15 cellular contexts compared by ENCODE assay signal in the genomic region with DNA sequence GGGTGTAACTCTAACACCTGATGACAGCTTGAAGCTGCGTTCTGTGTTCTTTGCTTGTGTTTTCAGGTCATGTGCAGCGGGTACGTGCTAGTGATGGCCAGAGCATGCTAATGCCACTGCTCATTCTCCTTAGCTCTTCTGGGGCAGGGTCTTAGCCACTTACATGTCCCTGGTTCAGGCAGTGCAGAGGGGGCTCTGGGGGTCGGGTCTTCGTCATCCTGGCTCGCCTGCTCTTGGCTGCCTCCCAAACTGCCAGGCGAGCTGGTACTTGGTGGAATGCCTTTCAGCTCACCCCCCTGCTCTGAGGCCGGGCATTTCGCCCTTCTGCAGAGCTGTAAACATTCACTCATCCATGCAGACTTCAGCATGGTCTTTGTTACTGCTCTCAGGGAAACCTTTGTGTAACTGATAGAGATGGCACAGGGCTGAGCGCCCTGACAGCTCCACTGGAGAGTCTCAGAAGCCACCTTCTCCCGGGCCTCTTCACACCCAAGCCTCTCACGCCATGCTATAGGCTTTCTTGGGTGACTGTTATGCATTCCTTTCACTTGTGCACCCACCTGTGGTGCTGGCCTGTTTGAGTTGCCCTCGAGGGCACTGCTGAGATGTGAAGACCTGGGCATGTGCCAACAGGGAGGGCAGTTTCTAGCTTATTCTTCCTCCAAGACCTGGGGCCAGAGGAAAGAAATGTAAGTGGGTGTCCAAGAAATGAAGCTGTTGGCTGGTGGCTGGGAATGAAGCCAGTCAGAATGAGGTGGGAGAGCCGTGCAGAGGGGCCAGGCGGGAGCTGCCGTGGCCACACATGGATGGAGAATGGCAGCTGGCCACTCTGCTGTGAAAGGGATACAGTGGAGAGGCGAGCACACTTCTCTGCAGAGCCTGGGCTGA. TPM values are rescaled to one million over a fixed set of nuclear protein-coding genes. Genes with fewer than 3 reads are reported as not detected.
DNase-seq lines count a peak whose midpoint lies in the region; FAIRE-seq and TF ChIP-seq lines count a peak whose summit lies in the region.
"Had no signal": no experiment of that assay in that cellular context is flagged by ENCODE, and none has a peak within 500 bp of the region (broad histone marks: within the 10 kb centered on the region; RNA-seq: fewer than 3 reads in every experiment).

No MANE protein-coding gene starts in this region.

- WGBS in small intestine, 3 donors, result 58 to 67% (median 63%) methylated on average over 17 of the region's 17 CpGs

- TF ChIP-seq CTCF in A673 (conservative IDR thresholded peaks at IDR 0.05; ENCODE audit: low read depth, low read length), result no peak

- FAIRE-seq in small intestine (lab: Jason Lieb, UNC), result no peak

- DNase-seq in NCI-H1105 treated with DMSO at 0.1 percent for 48 hours (lab: John Stamatoyannopoulos, UW) (peak; percentile 46), NCI-H1105 (lab: John Stamatoyannopoulos, UW) (no peak), caudate nucleus (lab: John Stamatoyannopoulos, UW) (peak in 59 of 61 donors; percentile 27 to 93 (median 77)), kidney glomerular epithelial cell (lab: John Stamatoyannopoulos, UW) (peak; percentile 79), substantia nigra (lab: John Stamatoyannopoulos, UW) (peak; percentile 26 to 92 (median 79)), OCI-M1 (lab: John Stamatoyannopoulos, UW) (no peak), small intestine (no peak), A673 (ENCODE audit: low spot score) (no peak)
- DNase-seq: 8988T; activated naive CD4-positive, alpha-beta T cell treated with anti-CD3 and anti-CD28 coated beads, Interleukin-2, amount 50 U/mL, for 16 hours; cortex of kidney; T-helper 2 cell; testis had no signal

- CTCF ChIA-PET in A673 (lab: Charles Lee), result no interaction called here

- POLR2A ChIA-PET in A673 (lab: Charles Lee; ENCODE audit: low non-redundant PET), result no interaction called here

- H3K4me3 ChIP-seq in small intestine (ENCODE audit: low read depth in 1 of 2, low read length in 2 of 2) (no peak overlapping the region), A673 (ENCODE audit: low read depth, low read length, poor library complexity, severe bottlenecking) (no peak overlapping the region)
- H3K4me3 ChIP-seq: lung, testis had no signal

- no peaks in the 10 kb centered on the region for H3K9me3 ChIP-seq in small intestine (ENCODE audit: control insufficient read depth, low read depth)
- H3K9me3 ChIP-seq in A673 (ENCODE audit: low read depth, low read length, poor library complexity, severe bottlenecking), result no peaks in the 10 kb centered on the region
- H3K9me3 ChIP-seq: testis had no signal

- intact Hi-C loops in A673 (cut with micrococcal nuclease; ENCODE audit: unreplicated experiment), result no loop called here

- no peaks in the 10 kb centered on the region for H3K4me1 ChIP-seq in small intestine (ENCODE audit: control insufficient read depth in 2 of 2, insufficient read depth in 1 of 2, low read depth in 1 of 2, low read length in 1 of 2)
- peaks cover 9% of the 10 kb centered on the region for H3K4me1 ChIP-seq in A673 (ENCODE audit: insufficient read depth, low read length, poor library complexity, severe bottlenecking)
- H3K4me1 ChIP-seq: testis had no signal

- H3K27ac ChIP-seq in caudate nucleus (ENCODE audit: low read depth, low read length), result peak overlapping the region; percentile 99
- H3K27ac ChIP-seq in substantia nigra (ENCODE audit: low read depth, low read length, poor library complexity, severe bottlenecking), result peak overlapping the region; percentile 93
- no peak overlapping the region for H3K27ac ChIP-seq in small intestine (ENCODE audit: low read depth in 1 of 2, low read length in 1 of 2)
- H3K27ac ChIP-seq in A673 (ENCODE audit: low read depth, low read length, poor library complexity, severe bottlenecking), result no peak overlapping the region
- H3K27ac ChIP-seq: parathyroid adenoma, testis had no signal

- no TSS peak for BruUV-seq in A673 (replicated peaks; lab: Mats Ljungman, UMichigan)

- no peaks in the 10 kb centered on the region for H3K36me3 ChIP-seq in small intestine (ENCODE audit: control insufficient read depth in 2 of 2, insufficient read depth in 2 of 2, low read length in 2 of 2)
- H3K36me3 ChIP-seq in A673 (ENCODE audit: insufficient read depth, low read length, poor library complexity, severe bottlenecking), result no peaks in the 10 kb centered on the region

- H3K27me3 ChIP-seq in small intestine (ENCODE audit: control insufficient read depth in 2 of 2, insufficient read depth in 2 of 2, low read length in 2 of 2) (no peaks in the 10 kb centered on the region), A673 (replicated peaks; ENCODE audit: insufficient read depth, low read depth, low read length, poor library complexity) (no peaks in the 10 kb centered on the region)
- H3K27me3 ChIP-seq: testis had no signal

RNA-seq across cellular contexts. Expression of gene FAM124A, which starts 24.5 kb away (rescaled TPM):
- 1 to 10 TPM in 1 of 3 donors, under 1 TPM in 1, not detected in 1; 0.22 to 1.8 TPM for polyA plus RNA-seq in small intestine
- total RNA-seq in A673 (2021), result 2.1 and 2.2 TPM in 2 replicates

Comparison
In these comparisons a context has a peak if more than half of its experiments do, and no peak if none do; other contexts are left out.
1. DNase-seq: peak in NCI-H1105 treated with DMSO at 0.1 percent for 48 hours (single experiment), caudate nucleus (59 of 61), kidney glomerular epithelial cell (single experiment) and substantia nigra (49 of 49); none in NCI-H1105 (single experiment), OCI-M1 (single experiment), small intestine (single experiment) and A673 (single experiment).
2. H3K27ac ChIP-seq: peak in caudate nucleus (single experiment) and substantia nigra (single experiment); none in small intestine (0 of 2) and A673 (single experiment).